8 cellular contexts compared by ENCODE assay signal in the genomic region with DNA sequence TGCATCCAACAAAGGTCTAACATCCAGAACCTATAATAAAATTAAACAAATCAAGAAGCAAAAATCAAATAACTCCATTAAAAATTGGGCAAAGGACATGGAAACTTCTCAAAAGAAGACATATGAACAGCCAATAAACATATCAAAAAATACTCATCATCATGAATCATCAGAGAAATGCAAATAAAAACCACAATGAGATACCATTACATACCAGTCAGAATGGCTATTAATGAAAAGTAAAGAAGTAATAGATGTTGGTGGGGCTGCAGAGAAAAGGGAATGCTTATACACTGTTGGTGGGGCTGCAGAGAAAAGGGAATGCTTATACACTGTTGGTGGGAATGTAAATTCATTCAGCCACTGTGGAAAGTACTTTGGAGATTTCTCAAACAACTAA.
"Had no signal": no experiment of that assay in that cellular context is flagged by ENCODE, and none has a peak within 500 bp of the region (broad histone marks: within the 10 kb centered on the region; RNA-seq: fewer than 3 reads in every experiment).

No MANE protein-coding gene starts in this region.

- H3K27ac ChIP-seq: GM23248, HL-60 had no signal

- DNase-seq: GM23248, GOT3, H7, HFFc6 had no signal

- FAIRE-seq: HepG2 had no signal

- H3K9me3 ChIP-seq: HAP-1 had no signal

- ATAC-seq: HCT116, HepG2 had no signal

- H3K4me1 ChIP-seq: HAP-1 had no signal

- H3K36me3 ChIP-seq: HAP-1 had no signal

- H3K4me3 ChIP-seq: GM23248, HAP-1 had no signal
